ENCODE assay signal across 1 cellular context in the genomic region with DNA sequence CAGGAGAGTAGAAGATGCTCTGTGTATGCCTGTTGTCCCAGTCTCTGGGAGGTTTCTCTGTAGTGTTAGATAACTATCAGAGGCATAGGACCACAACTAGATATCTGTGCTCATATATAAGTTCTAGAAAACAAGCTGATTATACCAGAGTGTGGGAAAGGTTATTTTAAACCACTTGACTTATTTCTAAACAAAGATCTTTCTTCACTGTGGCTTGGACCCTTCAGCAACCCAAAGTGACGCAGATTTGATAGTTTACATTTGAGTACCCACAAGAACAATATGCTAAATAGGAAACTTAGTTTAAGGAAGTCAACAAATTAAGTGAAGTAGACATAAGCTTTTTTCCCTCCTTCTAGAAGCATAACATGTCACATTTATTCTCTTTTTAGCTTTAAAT.
TF ChIP-seq lines count a peak whose summit lies in the region.

No MANE protein-coding gene starts in this region.

TF ChIP-seq in H1, 55 proteins besides CTCF, POLR2A, EP300 and RAD21:
- TF ChIP-seq TEAD4 (IDR thresholded peaks at IDR 0.05; ENCODE audit: low read depth, low read length), result no peak
- no peak for TF ChIP-seq EZH2 (IDR thresholded peaks at IDR 0.05; ENCODE audit: low read depth, low read length, severe bottlenecking)
- no peak for TF ChIP-seq RFX5 (IDR thresholded peaks at IDR 0.05; ENCODE audit: borderline replicate concordance, low read depth, low read length)
- TF ChIP-seq CHD1 (IDR thresholded peaks at IDR 0.05; ENCODE audit: low read depth, low read length), result no peak
- TF ChIP-seq JUND (IDR thresholded peaks at IDR 0.05; ENCODE audit: low read length), result no peak
